Comparison of ENCODE assay signal across 5 cellular contexts in genomic region chr3:58201451-58201850, GRCh38. TPM values are rescaled to one million over a fixed set of nuclear protein-coding genes. Genes with fewer than 3 reads are reported as not detected.
"Had no signal": no experiment of that assay in that cellular context is flagged by ENCODE, and none has a peak within 500 bp of the region (broad histone marks: within the 10 kb centered on the region; RNA-seq: fewer than 3 reads in every experiment).

No MANE protein-coding gene starts in this region.

RNA-seq across cellular contexts. Expression of gene DNASE1L3, which starts 9.3 kb away (rescaled TPM):
- total RNA-seq: activated CD4-positive, alpha-beta memory T cell treated with anti-CD3 and anti-CD28 coated beads, Interleukin-2, amount 10 ng/mL, durations not matched to agents 7 days and 5 days; activated CD8-positive, alpha-beta memory T cell treated with anti-CD3 and anti-CD28 coated beads, Interleukin-2, amount 10 ng/mL, durations not matched to agents 7 days and 5 days; bronchial epithelial cell; MCF 10A; PC-9 had no signal
